ENCODE assay signal across 1 cellular context in the genomic region with DNA sequence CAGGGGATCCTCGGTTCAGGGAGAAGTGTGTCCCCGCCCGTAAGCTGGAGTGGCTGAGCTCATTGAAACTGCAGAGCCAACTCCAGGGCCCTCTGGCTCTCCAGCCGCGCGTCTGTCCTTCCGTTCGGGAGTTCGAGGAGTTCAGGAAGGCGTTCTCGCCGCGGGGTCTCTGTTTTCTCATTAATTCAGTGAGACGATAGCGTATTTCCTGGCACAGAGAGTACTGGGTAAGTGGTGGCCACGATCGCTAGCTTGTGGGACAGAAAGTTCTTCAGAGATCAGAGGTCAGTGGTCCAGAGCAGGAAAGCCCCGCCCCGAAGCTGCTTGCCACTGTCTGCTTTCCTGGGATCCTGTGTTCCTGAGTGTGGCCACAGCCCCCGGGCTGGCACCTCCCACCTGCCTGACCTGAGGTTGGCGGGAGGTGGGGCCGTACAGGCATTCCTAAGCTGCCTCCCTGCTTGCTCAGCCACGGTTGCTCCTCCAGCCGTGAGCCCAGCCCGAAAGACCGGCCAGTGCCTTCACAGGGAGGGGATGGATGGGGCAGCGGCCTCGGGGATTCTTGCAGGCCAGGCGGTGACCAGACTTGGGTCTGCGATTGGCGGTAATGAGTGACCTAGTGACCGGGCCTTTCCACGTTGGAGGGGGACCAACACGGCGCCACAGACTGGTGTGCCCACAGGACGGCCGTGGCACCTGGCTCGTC.
A peak's percentile ranks its signal among the peaks of the same experiment; 100 is the strongest.
TF ChIP-seq lines count a peak whose summit lies in the region.

No MANE protein-coding gene starts in this region.

TF ChIP-seq in HepG2, 621 proteins besides CTCF, POLR2A, EP300 and RAD21 (continued from another document and continues in another):
- TF ChIP-seq, protein P1, sequence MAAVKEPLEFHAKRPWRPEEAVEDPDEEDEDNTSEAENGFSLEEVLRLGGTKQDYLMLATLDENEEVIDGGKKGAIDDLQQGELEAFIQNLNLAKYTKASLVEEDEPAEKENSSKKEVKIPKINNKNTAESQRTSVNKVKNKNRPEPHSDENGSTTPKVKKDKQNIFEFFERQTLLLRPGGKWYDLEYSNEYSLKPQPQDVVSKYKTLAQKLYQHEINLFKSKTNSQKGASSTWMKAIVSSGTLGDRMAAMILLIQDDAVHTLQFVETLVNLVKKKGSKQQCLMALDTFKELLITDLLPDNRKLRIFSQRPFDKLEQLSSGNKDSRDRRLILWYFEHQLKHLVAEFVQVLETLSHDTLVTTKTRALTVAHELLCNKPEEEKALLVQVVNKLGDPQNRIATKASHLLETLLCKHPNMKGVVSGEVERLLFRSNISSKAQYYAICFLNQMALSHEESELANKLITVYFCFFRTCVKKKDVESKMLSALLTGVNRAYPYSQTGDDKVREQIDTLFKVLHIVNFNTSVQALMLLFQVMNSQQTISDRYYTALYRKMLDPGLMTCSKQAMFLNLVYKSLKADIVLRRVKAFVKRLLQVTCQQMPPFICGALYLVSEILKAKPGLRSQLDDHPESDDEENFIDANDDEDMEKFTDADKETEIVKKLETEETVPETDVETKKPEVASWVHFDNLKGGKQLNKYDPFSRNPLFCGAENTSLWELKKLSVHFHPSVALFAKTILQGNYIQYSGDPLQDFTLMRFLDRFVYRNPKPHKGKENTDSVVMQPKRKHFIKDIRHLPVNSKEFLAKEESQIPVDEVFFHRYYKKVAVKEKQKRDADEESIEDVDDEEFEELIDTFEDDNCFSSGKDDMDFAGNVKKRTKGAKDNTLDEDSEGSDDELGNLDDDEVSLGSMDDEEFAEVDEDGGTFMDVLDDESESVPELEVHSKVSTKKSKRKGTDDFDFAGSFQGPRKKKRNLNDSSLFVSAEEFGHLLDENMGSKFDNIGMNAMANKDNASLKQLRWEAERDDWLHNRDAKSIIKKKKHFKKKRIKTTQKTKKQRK (IDR thresholded peaks at IDR 0.05; ENCODE audit: low read length): no peak
- TF ChIP-seq ZNF510 (CRISPR knock-in tag; IDR thresholded peaks at IDR 0.05; ENCODE audit: low read depth) (0 out of 2 replicates have a peak, but pooled peaks have one; percentile 33), ZNF274 (CRISPR knock-in tag; IDR thresholded peaks at IDR 0.05) (no peak), ZNF788 (CRISPR knock-in tag; IDR thresholded peaks at IDR 0.05; ENCODE audit: borderline replicate concordance) (no peak), ETV6 (CRISPR knock-in tag; conservative IDR thresholded peaks at IDR 0.05) (peak; percentile 63; the same call in 1 of the 2 replicates), ZNF619 (CRISPR knock-in tag; IDR thresholded peaks at IDR 0.05) (peak; percentile 48), PHB2 (IDR thresholded peaks at IDR 0.05; ENCODE audit: partially characterized antibody) (no peak), ZNF331 (CRISPR knock-in tag; IDR thresholded peaks at IDR 0.05) (no peak; the same call in none of the 2 replicates), YEATS4 (CRISPR knock-in tag; IDR thresholded peaks at IDR 0.05; ENCODE audit: borderline replicate concordance) (0 out of 2 replicates have a peak, but pooled peaks have one; percentile 69), LCORL (IDR thresholded peaks at IDR 0.05) (no peak), LCORL (CRISPR knock-in tag; IDR thresholded peaks at IDR 0.05) (peak; percentile 72), HOXA5 (CRISPR knock-in tag; IDR thresholded peaks at IDR 0.05) (no peak; the same call in 1 of the 2 replicates), ZNF550 (CRISPR knock-in tag; IDR thresholded peaks at IDR 0.05; ENCODE audit: borderline replicate concordance) (0 out of 2 replicates have a peak, but pooled peaks have one; percentile 65), ZNF121 (CRISPR knock-in tag; IDR thresholded peaks at IDR 0.05) (no peak; the same call in 1 of the 2 replicates)
- TF ChIP-seq, protein P2, sequence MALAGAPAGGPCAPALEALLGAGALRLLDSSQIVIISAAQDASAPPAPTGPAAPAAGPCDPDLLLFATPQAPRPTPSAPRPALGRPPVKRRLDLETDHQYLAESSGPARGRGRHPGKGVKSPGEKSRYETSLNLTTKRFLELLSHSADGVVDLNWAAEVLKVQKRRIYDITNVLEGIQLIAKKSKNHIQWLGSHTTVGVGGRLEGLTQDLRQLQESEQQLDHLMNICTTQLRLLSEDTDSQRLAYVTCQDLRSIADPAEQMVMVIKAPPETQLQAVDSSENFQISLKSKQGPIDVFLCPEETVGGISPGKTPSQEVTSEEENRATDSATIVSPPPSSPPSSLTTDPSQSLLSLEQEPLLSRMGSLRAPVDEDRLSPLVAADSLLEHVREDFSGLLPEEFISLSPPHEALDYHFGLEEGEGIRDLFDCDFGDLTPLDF (CRISPR knock-in tag; IDR thresholded peaks at IDR 0.05): no peak
- TF ChIP-seq, protein P3, sequence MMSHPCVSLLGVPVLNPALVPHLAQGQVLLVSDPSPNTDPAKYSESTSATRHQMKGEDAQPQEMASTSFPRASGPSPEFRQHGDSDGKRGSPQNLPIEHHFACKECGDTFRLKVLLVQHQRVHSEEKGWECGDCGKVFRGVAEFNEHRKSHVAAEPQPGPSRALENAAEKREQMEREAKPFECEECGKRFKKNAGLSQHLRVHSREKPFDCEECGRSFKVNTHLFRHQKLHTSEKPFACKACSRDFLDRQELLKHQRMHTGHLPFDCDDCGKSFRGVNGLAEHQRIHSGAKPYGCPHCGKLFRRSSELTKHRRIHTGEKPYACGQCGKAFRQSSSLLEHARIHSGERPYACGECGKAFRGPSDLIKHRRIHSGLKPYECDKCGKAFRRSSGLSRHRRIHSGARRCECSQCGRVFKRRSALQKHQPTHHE (CRISPR knock-in tag; IDR thresholded peaks at IDR 0.05; ENCODE audit: borderline replicate concordance): peak; percentile 61; the same call in 1 of the 2 replicates
- TF ChIP-seq, protein P4, sequence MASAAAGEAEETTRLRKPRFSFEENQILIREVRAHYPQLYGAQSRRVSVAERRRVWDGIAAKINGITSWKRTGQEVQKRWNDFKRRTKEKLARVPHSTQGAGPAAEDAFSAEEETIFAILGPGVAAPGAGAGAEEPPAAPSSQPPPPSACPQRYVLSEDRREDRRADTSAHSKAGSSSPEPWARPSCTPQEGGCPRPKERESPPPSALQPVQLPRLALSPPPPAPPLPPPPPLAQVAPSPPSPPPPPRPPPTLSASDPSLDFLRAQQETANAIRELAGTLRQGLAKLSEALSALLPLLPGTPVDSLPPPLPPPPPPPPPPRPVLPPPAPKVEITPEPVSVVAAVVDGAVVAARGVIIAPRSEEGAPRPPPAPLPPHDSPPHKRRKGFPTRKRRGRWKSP (CRISPR knock-in tag; IDR thresholded peaks at IDR 0.05): 0 out of 2 replicates have a peak, but pooled peaks have one; percentile 49
- TF ChIP-seq, protein P5, sequence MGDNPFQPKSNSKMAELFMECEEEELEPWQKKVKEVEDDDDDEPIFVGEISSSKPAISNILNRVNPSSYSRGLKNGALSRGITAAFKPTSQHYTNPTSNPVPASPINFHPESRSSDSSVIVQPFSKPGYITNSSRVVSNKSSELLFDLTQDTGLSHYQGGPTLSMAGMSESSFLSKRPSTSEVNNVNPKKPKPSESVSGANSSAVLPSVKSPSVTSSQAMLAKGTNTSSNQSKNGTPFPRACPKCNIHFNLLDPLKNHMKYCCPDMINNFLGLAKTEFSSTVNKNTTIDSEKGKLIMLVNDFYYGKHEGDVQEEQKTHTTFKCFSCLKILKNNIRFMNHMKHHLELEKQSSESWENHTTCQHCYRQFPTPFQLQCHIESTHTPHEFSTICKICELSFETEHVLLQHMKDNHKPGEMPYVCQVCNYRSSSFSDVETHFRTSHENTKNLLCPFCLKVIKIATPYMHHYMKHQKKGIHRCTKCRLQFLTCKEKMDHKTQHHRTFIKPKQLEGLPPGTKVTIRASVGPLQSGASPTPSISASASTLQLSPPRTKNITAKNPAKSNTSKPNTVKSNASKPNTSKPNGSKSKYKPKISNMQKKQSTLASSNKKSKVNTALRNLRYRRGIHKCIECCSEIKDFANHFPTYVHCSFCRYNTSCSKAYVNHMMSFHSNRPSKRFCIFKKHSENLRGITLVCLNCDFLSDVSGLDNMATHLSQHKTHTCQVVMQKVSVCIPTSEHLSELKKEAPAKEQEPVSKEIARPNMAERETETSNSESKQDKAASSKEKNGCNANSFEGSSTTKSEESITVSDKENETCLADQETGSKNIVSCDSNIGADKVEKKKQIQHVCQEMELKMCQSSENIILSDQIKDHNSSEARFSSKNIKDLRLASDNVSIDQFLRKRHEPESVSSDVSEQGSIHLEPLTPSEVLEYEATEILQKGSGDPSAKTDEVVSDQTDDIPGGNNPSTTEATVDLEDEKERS (CRISPR knock-in tag; IDR thresholded peaks at IDR 0.05): peak; percentile 61; the same call in 1 of the 2 replicates
- TF ChIP-seq, protein P6, sequence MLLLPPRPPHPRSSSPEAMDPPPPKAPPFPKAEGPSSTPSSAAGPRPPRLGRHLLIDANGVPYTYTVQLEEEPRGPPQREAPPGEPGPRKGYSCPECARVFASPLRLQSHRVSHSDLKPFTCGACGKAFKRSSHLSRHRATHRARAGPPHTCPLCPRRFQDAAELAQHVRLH (CRISPR knock-in tag; IDR thresholded peaks at IDR 0.05; ENCODE audit: borderline replicate concordance, low read depth): peak; percentile 93; the same call in 1 of the 2 replicates
- TF ChIP-seq, protein P7, sequence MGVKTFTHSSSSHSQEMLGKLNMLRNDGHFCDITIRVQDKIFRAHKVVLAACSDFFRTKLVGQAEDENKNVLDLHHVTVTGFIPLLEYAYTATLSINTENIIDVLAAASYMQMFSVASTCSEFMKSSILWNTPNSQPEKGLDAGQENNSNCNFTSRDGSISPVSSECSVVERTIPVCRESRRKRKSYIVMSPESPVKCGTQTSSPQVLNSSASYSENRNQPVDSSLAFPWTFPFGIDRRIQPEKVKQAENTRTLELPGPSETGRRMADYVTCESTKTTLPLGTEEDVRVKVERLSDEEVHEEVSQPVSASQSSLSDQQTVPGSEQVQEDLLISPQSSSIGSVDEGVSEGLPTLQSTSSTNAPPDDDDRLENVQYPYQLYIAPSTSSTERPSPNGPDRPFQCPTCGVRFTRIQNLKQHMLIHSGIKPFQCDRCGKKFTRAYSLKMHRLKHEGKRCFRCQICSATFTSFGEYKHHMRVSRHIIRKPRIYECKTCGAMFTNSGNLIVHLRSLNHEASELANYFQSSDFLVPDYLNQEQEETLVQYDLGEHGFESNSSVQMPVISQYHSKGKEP (CRISPR knock-in tag; IDR thresholded peaks at IDR 0.05): no peak
- TF ChIP-seq, protein P8, sequence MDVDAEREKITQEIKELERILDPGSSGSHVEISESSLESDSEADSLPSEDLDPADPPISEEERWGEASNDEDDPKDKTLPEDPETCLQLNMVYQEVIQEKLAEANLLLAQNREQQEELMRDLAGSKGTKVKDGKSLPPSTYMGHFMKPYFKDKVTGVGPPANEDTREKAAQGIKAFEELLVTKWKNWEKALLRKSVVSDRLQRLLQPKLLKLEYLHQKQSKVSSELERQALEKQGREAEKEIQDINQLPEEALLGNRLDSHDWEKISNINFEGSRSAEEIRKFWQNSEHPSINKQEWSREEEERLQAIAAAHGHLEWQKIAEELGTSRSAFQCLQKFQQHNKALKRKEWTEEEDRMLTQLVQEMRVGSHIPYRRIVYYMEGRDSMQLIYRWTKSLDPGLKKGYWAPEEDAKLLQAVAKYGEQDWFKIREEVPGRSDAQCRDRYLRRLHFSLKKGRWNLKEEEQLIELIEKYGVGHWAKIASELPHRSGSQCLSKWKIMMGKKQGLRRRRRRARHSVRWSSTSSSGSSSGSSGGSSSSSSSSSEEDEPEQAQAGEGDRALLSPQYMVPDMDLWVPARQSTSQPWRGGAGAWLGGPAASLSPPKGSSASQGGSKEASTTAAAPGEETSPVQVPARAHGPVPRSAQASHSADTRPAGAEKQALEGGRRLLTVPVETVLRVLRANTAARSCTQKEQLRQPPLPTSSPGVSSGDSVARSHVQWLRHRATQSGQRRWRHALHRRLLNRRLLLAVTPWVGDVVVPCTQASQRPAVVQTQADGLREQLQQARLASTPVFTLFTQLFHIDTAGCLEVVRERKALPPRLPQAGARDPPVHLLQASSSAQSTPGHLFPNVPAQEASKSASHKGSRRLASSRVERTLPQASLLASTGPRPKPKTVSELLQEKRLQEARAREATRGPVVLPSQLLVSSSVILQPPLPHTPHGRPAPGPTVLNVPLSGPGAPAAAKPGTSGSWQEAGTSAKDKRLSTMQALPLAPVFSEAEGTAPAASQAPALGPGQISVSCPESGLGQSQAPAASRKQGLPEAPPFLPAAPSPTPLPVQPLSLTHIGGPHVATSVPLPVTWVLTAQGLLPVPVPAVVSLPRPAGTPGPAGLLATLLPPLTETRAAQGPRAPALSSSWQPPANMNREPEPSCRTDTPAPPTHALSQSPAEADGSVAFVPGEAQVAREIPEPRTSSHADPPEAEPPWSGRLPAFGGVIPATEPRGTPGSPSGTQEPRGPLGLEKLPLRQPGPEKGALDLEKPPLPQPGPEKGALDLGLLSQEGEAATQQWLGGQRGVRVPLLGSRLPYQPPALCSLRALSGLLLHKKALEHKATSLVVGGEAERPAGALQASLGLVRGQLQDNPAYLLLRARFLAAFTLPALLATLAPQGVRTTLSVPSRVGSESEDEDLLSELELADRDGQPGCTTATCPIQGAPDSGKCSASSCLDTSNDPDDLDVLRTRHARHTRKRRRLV (CRISPR knock-in tag; IDR thresholded peaks at IDR 0.05): peak; percentile 87; the same call in 1 of the 2 replicates
